ENCODE assay signal across 12 cellular contexts in genomic region chr21:34952701-34953100, GRCh38.
DNase-seq lines count a peak whose midpoint lies in the region; ATAC-seq lines count a peak whose summit lies in the region.
"Had no signal": no experiment of that assay in that cellular context is flagged by ENCODE, and none has a peak within 500 bp of the region (broad histone marks: within the 10 kb centered on the region; RNA-seq: fewer than 3 reads in every experiment).

No MANE protein-coding gene starts in this region.

- ATAC-seq in GM18519 (IDR thresholded peaks at IDR 0.05; ENCODE audit: low FRiP score, unreplicated experiment) (no peak), GM21367 (IDR thresholded peaks at IDR 0.05; ENCODE audit: unreplicated experiment) (no peak)
- ATAC-seq: upper lobe of right lung had no signal

- peak; percentile 37 for DNase-seq in DMS79 treated with DMSO at 0.1 percent for 48 hours (lab: John Stamatoyannopoulos, UW)
- no peak for DNase-seq in DMS79 (lab: John Stamatoyannopoulos, UW)
- peak; percentile 21 for DNase-seq in NCI-H1105 (lab: John Stamatoyannopoulos, UW)
- peak; percentile 24 for DNase-seq in NCI-H774 (lab: John Stamatoyannopoulos, UW)
- peak; percentile 86 for DNase-seq in kidney tubule cell (ENCODE audit: low spot score)
- DNase-seq in medulla oblongata (ENCODE audit: extremely low spot score) = no peak
- DNase-seq: activated CD8-positive, alpha-beta memory T cell treated with anti-CD3 and anti-CD28 coated beads for 24 hours; adrenal gland; spleen; upper lobe of right lung had no signal

Comparison
In these comparisons a context has a peak if more than half of its experiments do, and no peak if none do; other contexts are left out.
1. DNase-seq: peak in DMS79 treated with DMSO at 0.1 percent for 48 hours (single experiment), NCI-H1105 (single experiment), NCI-H774 (single experiment) and kidney tubule cell (single experiment); none in DMS79 (single experiment) and medulla oblongata (single experiment).